ENCODE assay signal across 18 cellular contexts in genomic region chr2:159786938-159787337, GRCh38. TPM values are rescaled to one million over a fixed set of nuclear protein-coding genes. Genes with fewer than 3 reads are reported as not detected.
DNase-seq lines count a peak whose midpoint lies in the region; ATAC-seq, FAIRE-seq and TF ChIP-seq lines count a peak whose summit lies in the region.
"Had no signal": no experiment of that assay in that cellular context is flagged by ENCODE, and none has a peak within 500 bp of the region (broad histone marks: within the 10 kb centered on the region; RNA-seq: fewer than 3 reads in every experiment).

No MANE protein-coding gene starts in this region.

- POLR2A ChIA-PET in H1 (lab: Charles Lee; ENCODE audit: partially characterized antibody) = interaction anchor here (0.7 to 1.1 kb wide), 5 partner anchors 8 to 135 kb away, joined by 3 to 5 read pairs (median 4); no protein-coding TSS in a partner anchor

- 63% methylated on average over 2 of the region's 2 CpGs; no CpG with 5 or more reads in 1 of the 2 experiments for WGBS in H1 (ENCODE audit: extremely low coverage in 1 of 2, insufficient coverage in 1 of 2, insufficient read length in 1 of 2, insufficient replicate concordance in 2 of 2, low coverage in 1 of 2, low lambda C conversion rate in 2 of 2, missing lambda C conversion rate in 1 of 2), 2 experiments
- WGBS in mesendoderm (ENCODE audit: extremely low coverage, insufficient coverage, low lambda C conversion rate) = no CpG with 5 or more reads among the region's 2 CpGs
- 59 to 89% methylated on average over 2 of the region's 2 CpGs for WGBS in sigmoid colon, 2 donors

- H2BK120ac ChIP-seq in H1 (replicated peaks; ENCODE audit: low read depth, low read length) (no peak overlapping the region), mesendoderm (ENCODE audit: low read depth, low read length) (no peak overlapping the region)

- H3K9me3 ChIP-seq in H1 (ENCODE audit: insufficient read depth in 2 of 2, low read depth in 1 of 2, low read length in 1 of 2) = no peaks in the 10 kb centered on the region
- no peaks in the 10 kb centered on the region for H3K9me3 ChIP-seq in sigmoid colon

- peak overlapping the region in 1 of 4 experiments; percentile 9; a peak in 1 of 8 replicates for H3K4me3 ChIP-seq in H1 (ENCODE audit: extremely low read depth in 1 of 4, insufficient read depth in 2 of 4, low read depth in 3 of 4, low read length in 4 of 4)
- no peak overlapping the region for H3K4me3 ChIP-seq in mesendoderm (ENCODE audit: low read length)
- H3K4me3 ChIP-seq in sigmoid colon = no peak overlapping the region

- TF ChIP-seq EP300 in H1 (IDR thresholded peaks at IDR 0.05; ENCODE audit: borderline replicate concordance in 1 of 2, low read depth in 2 of 2, low read length in 2 of 2) = no peak
- no peak for TF ChIP-seq EP300 in sigmoid colon (IDR thresholded peaks at IDR 0.05)

- H3K4me1 ChIP-seq in H1 (replicated peaks in 1 of 4; ENCODE audit: control insufficient read depth in 3 of 4, insufficient read depth in 4 of 4, low read length in 3 of 4) = peaks cover 0 to 6% (median 3%) of the 10 kb centered on the region in 4 experiments; a peak in 1 of 7 replicates
- no peaks in the 10 kb centered on the region for H3K4me1 ChIP-seq in mesendoderm (ENCODE audit: control insufficient read depth, low read depth, low read length)
- no peaks in the 10 kb centered on the region for H3K4me1 ChIP-seq in sigmoid colon

- H3K27ac ChIP-seq in H1 (ENCODE audit: low read depth, low read length) (no peak overlapping the region), mesendoderm (ENCODE audit: low read depth, low read length) (no peak overlapping the region), sigmoid colon (no peak overlapping the region)

- H3K27me3 ChIP-seq in H1 (replicated peaks in 1 of 4; ENCODE audit: control insufficient read depth in 3 of 4, extremely low read depth in 1 of 4, insufficient read depth in 3 of 4, low read length in 3 of 4) (no peaks in the 10 kb centered on the region), mesendoderm (ENCODE audit: insufficient read depth, low read length, poor library complexity) (no peaks in the 10 kb centered on the region), sigmoid colon (no peaks in the 10 kb centered on the region)

- H3K23ac ChIP-seq in H1 (ENCODE audit: insufficient read length) (no peak overlapping the region), mesendoderm (ENCODE audit: low read length) (no peak overlapping the region)

- H2BK12ac ChIP-seq in H1 (ENCODE audit: low read depth, low read length) = no peak overlapping the region

- no peak for TF ChIP-seq RAD21 in H1 (IDR thresholded peaks at IDR 0.05 in 1 of 2, conservative IDR thresholded peaks at IDR 0.05 in 1 of 2; ENCODE audit: low read depth in 2 of 2, low read length in 2 of 2)

- H3K9ac ChIP-seq in H1 (replicated peaks in 1 of 4; ENCODE audit: extremely low read depth in 1 of 4, low read depth in 3 of 4, low read length in 3 of 4) (no peak overlapping the region), mesendoderm (ENCODE audit: low read length) (no peak overlapping the region)

- no peak for DNase-seq in H1 (ENCODE audit: low read depth in 1 of 2, low spot score in 2 of 2)
- peak; percentile 49 for DNase-seq in mesendoderm
- DNase-seq in sigmoid colon = no peak
- no peak for DNase-seq in omental fat pad (ENCODE audit: low spot score)
- DNase-seq in NCI-H1694 (lab: John Stamatoyannopoulos, UW) = no peak
- DNase-seq: C1 segment of cervical spinal cord; Calu3; CD4-positive, alpha-beta memory T cell; COR-L47; DMS53; DMS79 treated with DMSO at 0.1 percent for 48 hours; GOT3; H9 had no signal

- no peaks in the 10 kb centered on the region for H4K20me1 ChIP-seq in H1 (replicated peaks in 1 of 2; ENCODE audit: control insufficient read depth in 1 of 2, insufficient read depth in 2 of 2, low read length in 2 of 2)

- H3K23me2 ChIP-seq in H1 (ENCODE audit: low read depth, low read length) = no peaks in the 10 kb centered on the region

- FAIRE-seq in TTC549 (lab: Jason Lieb, UNC) = peak; percentile 22
- no peak for FAIRE-seq in H1 (lab: Jason Lieb, UNC)
- FAIRE-seq: GM12892, GM19239 had no signal

- no peak overlapping the region for H3K4ac ChIP-seq in H1 (replicated peaks; ENCODE audit: insufficient read length, low read depth, low read length)
- no peak overlapping the region for H3K4ac ChIP-seq in mesendoderm (ENCODE audit: low read depth, low read length)

- no peak overlapping the region for H2BK15ac ChIP-seq in H1 (ENCODE audit: low read length)
- H2BK15ac ChIP-seq in mesendoderm (replicated peaks; ENCODE audit: low read depth) = no peak overlapping the region

- no peak overlapping the region for H2BK20ac ChIP-seq in H1 (ENCODE audit: low read length)

- H3K4me2 ChIP-seq in H1 (ENCODE audit: insufficient read depth in 1 of 2, low read depth in 2 of 2, low read length in 2 of 2) (peak overlapping the region in 1 of 2 experiments; percentile 32; a peak in 1 of 4 replicates), mesendoderm (ENCODE audit: low read length) (no peak overlapping the region)

- CTCF ChIA-PET in H1 (lab: Charles Lee; ENCODE audit: partially characterized antibody) = interaction anchor here (1.0 to 1.3 kb wide), 2 partner anchors 20 to 31 kb away, joined by 3 to 5 read pairs; no protein-coding TSS in a partner anchor

- H3K18ac ChIP-seq in H1 (ENCODE audit: extremely low read depth, low read length) (no peak overlapping the region), mesendoderm (ENCODE audit: low read length) (no peak overlapping the region)

- H3K56ac ChIP-seq in H1 (replicated peaks; ENCODE audit: insufficient read length, low read depth, low read length) = no peak overlapping the region
- no peak overlapping the region for H3K56ac ChIP-seq in mesendoderm (ENCODE audit: low read length)

- H2AFZ ChIP-seq in H1 (ENCODE audit: low read length) = no peak overlapping the region

- TF ChIP-seq CTCF in H1 (IDR thresholded peaks at IDR 0.05; ENCODE audit: control extremely low read depth in 1 of 3, insufficient read depth in 1 of 3, low read depth in 1 of 3, low read length in 3 of 3) (no peak), sigmoid colon (IDR thresholded peaks at IDR 0.05) (no peak), omental fat pad (IDR thresholded peaks at IDR 0.05) (no peak)

- no peak overlapping the region for H4K8ac ChIP-seq in H1 (ENCODE audit: extremely low read depth, insufficient read depth, low read length)
- H4K8ac ChIP-seq in mesendoderm (ENCODE audit: low read depth, low read length) = no peak overlapping the region

- H2AK5ac ChIP-seq in H1 (ENCODE audit: low read depth, low read length) (no peak overlapping the region), mesendoderm (ENCODE audit: low read length) (no peak overlapping the region)

- no peak overlapping the region for H2BK5ac ChIP-seq in H1 (ENCODE audit: low read depth, low read length)
- no peak overlapping the region for H2BK5ac ChIP-seq in mesendoderm (ENCODE audit: low read length)

- H3K79me2 ChIP-seq in H1 (ENCODE audit: control insufficient read depth in 1 of 2, insufficient read depth in 2 of 2, low read length in 2 of 2) (no peaks in the 10 kb centered on the region), mesendoderm (ENCODE audit: control insufficient read depth, insufficient read depth, low read length) (no peaks in the 10 kb centered on the region)

- TF ChIP-seq POLR2A in H1 (IDR thresholded peaks at IDR 0.05; ENCODE audit: control extremely low read depth in 1 of 2, low read depth in 2 of 2, low read length in 2 of 2) (no peak), sigmoid colon (IDR thresholded peaks at IDR 0.05) (no peak)

- no peaks in the 10 kb centered on the region for H3K79me1 ChIP-seq in H1 (ENCODE audit: low read depth, low read length)
- no peaks in the 10 kb centered on the region for H3K79me1 ChIP-seq in mesendoderm (ENCODE audit: low read length)

- H4K5ac ChIP-seq in H1 (ENCODE audit: insufficient read length, low read depth, low read length) = peak overlapping the region; percentile 41
- H4K5ac ChIP-seq in mesendoderm (ENCODE audit: low read length) = no peak overlapping the region

- intact Hi-C loops in sigmoid colon (cut with DNase I) = no loop called here

- no peak overlapping the region for H4K91ac ChIP-seq in H1 (replicated peaks; ENCODE audit: insufficient read length, low read length)

- H3K14ac ChIP-seq in H1 (ENCODE audit: insufficient read length) = no peak overlapping the region

- ATAC-seq in omental fat pad (ENCODE audit: low FRiP score) = no peak
- ATAC-seq: HCT116 had no signal

- H3K36me3 ChIP-seq in H1 (ENCODE audit: control insufficient read depth in 2 of 4, insufficient read depth in 4 of 4, low read length in 3 of 4) = no peaks in the 10 kb centered on the region
- no peaks in the 10 kb centered on the region for H3K36me3 ChIP-seq in mesendoderm (ENCODE audit: control insufficient read depth, insufficient read depth, low read length)
- H3K36me3 ChIP-seq in sigmoid colon = no peaks in the 10 kb centered on the region

TF ChIP-seq in H1, 55 proteins besides CTCF, POLR2A, EP300 and RAD21 (continues in another document):
- no peak for TF ChIP-seq RBBP5 (IDR thresholded peaks at IDR 0.05; ENCODE audit: borderline replicate concordance, low read depth, low read length)

RNA-seq across cellular contexts. Expression of gene CD302, which starts 11.1 kb away (rescaled TPM):
- total RNA-seq in H1 (2021; fragmentation: NEBNext Ultra II Directional; extraction: Animal tissue kit (Norgen Biotek cat#: 25700)) = 0.61 and 0.76 TPM in 2 replicates
- 0.42 and 0.79 TPM in 2 replicates for polyA plus RNA-seq in H1 (2011; rRNA removed)
- polyA plus RNA-seq in H1 (2011; cell fraction: cytosol; rRNA removed) = 0.57 TPM
- 0.64 TPM for polyA plus RNA-seq in H1 (2011; cell fraction: nucleus; rRNA removed)
- 0.28 to 0.55 TPM (median 0.38 TPM) in 4 replicates for polyA plus RNA-seq in H1 (2012, experiment 1 of 2)
- 0.05 TPM for polyA plus RNA-seq in H1 (2012, experiment 2 of 2)
- polyA plus RNA-seq in H1 (2013, experiment 1 of 2) = 3.4 TPM
- 3.5 TPM for polyA plus RNA-seq in H1 (2013, experiment 2 of 2)
- 0.19 and 0.49 TPM in 2 replicates for polyA minus RNA-seq in H1 (2011; rRNA and poly(A)+ RNA removed)
- polyA minus RNA-seq in H1 (2011; cell fraction: cytosol; rRNA and poly(A)+ RNA removed) = not detected
- 1.4 TPM for polyA minus RNA-seq in H1 (2011; cell fraction: nucleus; rRNA and poly(A)+ RNA removed)
- 0.56 TPM for polyA plus RNA-seq in mesendoderm (2013, experiment 1 of 2)
- 0.53 TPM for polyA plus RNA-seq in mesendoderm (2013, experiment 2 of 2)
- 10 to 100 TPM; 42.4 to 67.6 (median 53.6) TPM for total RNA-seq in sigmoid colon
- polyA plus RNA-seq in sigmoid colon = 10 to 100 TPM in 2 of 3 donors, 1 to 10 TPM in 1; 9.0 to 17.4 (median 10.3) TPM
- 100 to 1,000 TPM in 2 of 4 donors, 10 to 100 TPM in 2; 79.6 to 194 (median 121) TPM for total RNA-seq in omental fat pad
- total RNA-seq: G401 had no signal

Comparison
In these comparisons a context has a peak if more than half of its experiments do, and no peak if none do; other contexts are left out.
1. RNA of gene CD302, which starts 11.1 kb away (total RNA-seq): 79.6 to 194 TPM in omental fat pad and 42.4 to 67.6 TPM in sigmoid colon; 0.61 to 0.76 TPM in H1; every median in the first group is over 10 times any median in the second.